ENCODE assay signal across 1 cellular context in the genomic region with DNA sequence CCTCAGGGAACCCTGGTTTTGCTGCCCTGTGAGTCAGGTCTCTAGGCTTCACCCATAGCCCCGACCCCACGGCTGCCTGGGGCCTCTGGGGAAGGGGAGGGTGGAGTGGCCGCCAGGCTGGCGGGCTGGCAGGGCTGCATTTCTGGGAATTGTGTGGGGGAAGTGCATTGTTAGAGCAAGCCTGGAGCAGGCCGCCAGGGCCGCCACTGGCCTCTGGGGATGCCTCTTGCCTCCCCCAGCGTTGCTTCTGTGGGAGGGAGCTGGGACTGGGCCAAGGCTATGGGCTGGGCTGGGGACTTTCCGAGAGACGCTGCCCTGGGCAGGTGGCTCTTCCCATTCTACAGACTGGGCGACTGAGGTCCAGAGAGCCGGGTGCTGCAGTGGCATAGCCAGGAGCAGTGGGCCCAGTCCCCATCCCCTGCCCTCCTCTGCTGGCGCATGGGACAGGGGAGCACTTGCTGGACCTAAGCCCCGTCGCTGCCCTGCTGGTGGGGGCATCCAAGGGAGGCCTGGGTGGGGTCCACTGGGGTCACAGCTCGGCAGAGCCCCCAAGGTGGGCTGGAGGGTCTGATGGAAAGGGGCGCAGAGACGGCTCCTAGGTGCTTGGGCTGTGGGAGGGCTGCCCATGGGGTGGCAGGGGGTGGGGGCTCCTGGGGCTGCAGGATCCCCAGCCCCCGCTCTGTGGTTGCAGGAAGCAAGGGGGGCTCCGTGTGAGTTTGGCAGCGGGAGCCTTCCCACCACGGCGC.
TF ChIP-seq lines count a peak whose summit lies in the region.

No MANE protein-coding gene starts in this region.

TF ChIP-seq in HepG2, 621 proteins besides CTCF, POLR2A, EP300 and RAD21 (continued from another document and continues in another):
- TF ChIP-seq, protein P1, sequence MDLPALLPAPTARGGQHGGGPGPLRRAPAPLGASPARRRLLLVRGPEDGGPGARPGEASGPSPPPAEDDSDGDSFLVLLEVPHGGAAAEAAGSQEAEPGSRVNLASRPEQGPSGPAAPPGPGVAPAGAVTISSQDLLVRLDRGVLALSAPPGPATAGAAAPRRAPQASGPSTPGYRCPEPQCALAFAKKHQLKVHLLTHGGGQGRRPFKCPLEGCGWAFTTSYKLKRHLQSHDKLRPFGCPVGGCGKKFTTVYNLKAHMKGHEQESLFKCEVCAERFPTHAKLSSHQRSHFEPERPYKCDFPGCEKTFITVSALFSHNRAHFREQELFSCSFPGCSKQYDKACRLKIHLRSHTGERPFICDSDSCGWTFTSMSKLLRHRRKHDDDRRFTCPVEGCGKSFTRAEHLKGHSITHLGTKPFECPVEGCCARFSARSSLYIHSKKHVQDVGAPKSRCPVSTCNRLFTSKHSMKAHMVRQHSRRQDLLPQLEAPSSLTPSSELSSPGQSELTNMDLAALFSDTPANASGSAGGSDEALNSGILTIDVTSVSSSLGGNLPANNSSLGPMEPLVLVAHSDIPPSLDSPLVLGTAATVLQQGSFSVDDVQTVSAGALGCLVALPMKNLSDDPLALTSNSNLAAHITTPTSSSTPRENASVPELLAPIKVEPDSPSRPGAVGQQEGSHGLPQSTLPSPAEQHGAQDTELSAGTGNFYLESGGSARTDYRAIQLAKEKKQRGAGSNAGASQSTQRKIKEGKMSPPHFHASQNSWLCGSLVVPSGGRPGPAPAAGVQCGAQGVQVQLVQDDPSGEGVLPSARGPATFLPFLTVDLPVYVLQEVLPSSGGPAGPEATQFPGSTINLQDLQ (CRISPR knock-in tag; IDR thresholded peaks at IDR 0.05): no peak; the same call in 1 of the 2 replicates
- TF ChIP-seq EHMT2 (IDR thresholded peaks at IDR 0.05; ENCODE audit: borderline replicate concordance, low read depth, low read length): no peak
- TF ChIP-seq SCMH1 (CRISPR knock-in tag; IDR thresholded peaks at IDR 0.05; ENCODE audit: borderline replicate concordance): no peak
- peak; percentile 71; the same call in 1 of the 2 replicates for TF ChIP-seq ZNF34 (CRISPR knock-in tag; IDR thresholded peaks at IDR 0.05; ENCODE audit: borderline replicate concordance)
- peak; percentile 72; the same call in 1 of the 2 replicates for TF ChIP-seq ZNF326 (CRISPR knock-in tag; IDR thresholded peaks at IDR 0.05; ENCODE audit: borderline replicate concordance)
- TF ChIP-seq, protein P2, sequence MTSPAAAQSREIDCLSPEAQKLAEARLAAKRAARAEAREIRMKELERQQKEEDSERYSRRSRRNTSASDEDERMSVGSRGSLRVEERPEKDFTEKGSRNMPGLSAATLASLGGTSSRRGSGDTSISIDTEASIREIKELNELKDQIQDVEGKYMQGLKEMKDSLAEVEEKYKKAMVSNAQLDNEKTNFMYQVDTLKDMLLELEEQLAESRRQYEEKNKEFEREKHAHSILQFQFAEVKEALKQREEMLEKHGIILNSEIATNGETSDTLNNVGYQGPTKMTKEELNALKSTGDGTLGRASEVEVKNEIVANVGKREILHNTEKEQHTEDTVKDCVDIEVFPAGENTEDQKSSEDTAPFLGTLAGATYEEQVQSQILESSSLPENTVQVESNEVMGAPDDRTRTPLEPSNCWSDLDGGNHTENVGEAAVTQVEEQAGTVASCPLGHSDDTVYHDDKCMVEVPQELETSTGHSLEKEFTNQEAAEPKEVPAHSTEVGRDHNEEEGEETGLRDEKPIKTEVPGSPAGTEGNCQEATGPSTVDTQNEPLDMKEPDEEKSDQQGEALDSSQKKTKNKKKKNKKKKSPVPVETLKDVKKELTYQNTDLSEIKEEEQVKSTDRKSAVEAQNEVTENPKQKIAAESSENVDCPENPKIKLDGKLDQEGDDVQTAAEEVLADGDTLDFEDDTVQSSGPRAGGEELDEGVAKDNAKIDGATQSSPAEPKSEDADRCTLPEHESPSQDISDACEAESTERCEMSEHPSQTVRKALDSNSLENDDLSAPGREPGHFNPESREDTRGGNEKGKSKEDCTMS (CRISPR knock-in tag; conservative IDR thresholded peaks at IDR 0.05): no peak; the same call in 1 of the 2 replicates
- TF ChIP-seq, protein P3, sequence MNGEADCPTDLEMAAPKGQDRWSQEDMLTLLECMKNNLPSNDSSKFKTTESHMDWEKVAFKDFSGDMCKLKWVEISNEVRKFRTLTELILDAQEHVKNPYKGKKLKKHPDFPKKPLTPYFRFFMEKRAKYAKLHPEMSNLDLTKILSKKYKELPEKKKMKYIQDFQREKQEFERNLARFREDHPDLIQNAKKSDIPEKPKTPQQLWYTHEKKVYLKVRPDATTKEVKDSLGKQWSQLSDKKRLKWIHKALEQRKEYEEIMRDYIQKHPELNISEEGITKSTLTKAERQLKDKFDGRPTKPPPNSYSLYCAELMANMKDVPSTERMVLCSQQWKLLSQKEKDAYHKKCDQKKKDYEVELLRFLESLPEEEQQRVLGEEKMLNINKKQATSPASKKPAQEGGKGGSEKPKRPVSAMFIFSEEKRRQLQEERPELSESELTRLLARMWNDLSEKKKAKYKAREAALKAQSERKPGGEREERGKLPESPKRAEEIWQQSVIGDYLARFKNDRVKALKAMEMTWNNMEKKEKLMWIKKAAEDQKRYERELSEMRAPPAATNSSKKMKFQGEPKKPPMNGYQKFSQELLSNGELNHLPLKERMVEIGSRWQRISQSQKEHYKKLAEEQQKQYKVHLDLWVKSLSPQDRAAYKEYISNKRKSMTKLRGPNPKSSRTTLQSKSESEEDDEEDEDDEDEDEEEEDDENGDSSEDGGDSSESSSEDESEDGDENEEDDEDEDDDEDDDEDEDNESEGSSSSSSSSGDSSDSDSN (CRISPR knock-in tag; IDR thresholded peaks at IDR 0.05): peak; percentile 43
- TF ChIP-seq MXD4 (CRISPR knock-in tag; IDR thresholded peaks at IDR 0.05): no peak
- TF ChIP-seq, protein P4, sequence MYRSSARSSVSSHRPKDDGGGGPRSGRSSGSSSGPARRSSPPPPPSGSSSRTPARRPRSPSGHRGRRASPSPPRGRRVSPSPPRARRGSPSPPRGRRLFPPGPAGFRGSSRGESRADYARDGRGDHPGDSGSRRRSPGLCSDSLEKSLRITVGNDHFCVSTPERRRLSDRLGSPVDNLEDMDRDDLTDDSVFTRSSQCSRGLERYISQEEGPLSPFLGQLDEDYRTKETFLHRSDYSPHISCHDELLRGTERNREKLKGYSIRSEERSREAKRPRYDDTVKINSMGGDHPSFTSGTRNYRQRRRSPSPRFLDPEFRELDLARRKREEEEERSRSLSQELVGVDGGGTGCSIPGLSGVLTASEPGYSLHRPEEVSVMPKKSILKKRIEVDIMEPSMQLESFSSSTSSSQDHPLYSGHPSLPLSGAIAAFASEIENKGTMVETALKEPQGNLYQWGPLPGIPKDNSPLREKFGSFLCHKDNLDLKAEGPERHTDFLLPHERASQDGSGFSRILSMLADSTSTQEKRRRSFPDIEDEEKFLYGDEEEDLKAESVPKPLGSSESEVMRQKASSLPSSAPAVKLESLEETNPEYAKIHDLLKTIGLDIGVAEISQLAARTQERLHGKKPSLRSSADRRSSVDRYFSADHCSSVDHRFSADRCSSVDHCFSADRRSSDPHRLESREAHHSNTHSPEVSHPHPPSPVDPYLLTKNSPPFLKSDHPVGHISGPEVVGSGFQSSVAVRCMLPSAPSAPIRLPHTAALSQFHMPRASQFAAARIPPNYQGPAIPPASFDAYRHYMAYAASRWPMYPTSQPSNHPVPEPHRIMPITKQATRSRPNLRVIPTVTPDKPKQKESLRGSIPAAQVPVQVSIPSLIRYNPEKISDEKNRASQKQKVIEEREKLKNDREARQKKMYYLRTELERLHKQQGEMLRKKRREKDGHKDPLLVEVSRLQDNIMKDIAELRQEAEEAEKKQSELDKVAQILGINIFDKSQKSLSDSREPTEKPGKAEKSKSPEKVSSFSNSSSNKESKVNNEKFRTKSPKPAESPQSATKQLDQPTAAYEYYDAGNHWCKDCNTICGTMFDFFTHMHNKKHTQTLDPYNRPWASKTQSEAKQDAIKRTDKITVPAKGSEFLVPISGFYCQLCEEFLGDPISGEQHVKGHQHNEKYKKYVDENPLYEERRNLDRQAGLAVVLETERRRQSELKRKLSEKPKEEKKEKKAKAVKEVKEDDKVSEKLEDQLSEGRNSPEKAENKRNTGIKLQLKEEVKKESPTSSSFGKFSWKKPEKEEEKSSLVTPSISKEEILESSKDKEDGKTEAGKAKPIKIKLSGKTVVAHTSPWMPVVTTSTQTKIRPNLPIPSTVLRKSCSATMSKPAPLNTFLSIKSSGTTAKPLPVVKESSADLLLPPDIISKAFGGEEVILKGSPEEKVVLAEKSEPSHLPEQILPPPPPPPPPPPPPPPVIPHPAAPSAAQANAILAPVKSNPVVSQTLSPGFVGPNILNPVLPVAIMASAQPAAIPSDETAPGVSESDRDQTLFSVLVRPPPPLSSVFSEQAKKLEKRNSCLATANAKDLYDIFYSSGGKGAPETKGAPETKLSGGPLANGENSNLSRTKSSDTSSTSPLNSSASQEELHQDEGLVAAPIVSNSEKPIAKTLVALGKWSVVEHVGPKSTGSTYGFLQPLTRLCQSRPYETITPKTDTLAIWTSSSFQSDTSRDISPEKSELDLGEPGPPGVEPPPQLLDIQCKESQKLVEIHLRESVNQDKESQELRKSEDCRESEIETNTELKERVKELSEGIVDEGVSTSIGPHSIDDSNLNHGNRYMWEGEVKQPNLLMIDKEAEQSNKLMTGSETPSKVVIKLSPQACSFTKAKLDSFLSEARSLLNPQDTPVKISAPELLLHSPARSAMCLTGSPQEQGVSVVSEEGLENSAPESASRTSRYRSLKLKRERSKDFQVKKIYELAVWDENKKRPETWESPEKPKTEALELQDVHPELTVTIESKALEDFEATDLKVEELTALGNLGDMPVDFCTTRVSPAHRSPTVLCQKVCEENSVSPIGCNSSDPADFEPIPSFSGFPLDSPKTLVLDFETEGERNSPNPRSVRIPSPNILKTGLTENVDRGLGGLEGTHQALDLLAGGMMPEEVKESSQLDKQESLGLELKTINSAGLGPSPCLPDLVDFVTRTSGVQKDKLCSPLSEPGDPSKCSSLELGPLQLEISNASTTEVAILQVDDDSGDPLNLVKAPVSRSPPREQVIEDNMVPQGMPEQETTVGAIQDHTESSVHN (CRISPR knock-in tag; IDR thresholded peaks at IDR 0.05): no peak
- TF ChIP-seq NCOA1 (CRISPR knock-in tag; IDR thresholded peaks at IDR 0.05): no peak; the same call in 1 of the 2 replicates
- TF ChIP-seq, protein P5, sequence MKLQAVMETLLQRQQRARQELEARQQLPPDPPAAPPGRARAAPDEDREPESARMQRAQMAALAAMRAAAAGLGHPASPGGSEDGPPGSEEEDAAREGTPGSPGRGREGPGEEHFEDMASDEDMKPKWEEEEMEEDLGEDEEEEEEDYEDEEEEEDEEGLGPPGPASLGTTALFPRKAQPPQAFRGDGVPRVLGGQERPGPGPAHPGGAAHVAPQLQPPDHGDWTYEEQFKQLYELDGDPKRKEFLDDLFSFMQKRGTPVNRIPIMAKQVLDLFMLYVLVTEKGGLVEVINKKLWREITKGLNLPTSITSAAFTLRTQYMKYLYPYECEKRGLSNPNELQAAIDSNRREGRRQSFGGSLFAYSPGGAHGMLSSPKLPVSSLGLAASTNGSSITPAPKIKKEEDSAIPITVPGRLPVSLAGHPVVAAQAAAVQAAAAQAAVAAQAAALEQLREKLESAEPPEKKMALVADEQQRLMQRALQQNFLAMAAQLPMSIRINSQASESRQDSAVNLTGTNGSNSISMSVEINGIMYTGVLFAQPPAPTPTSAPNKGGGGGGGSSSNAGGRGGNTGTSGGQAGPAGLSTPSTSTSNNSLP (IDR thresholded peaks at IDR 0.05; ENCODE audit: low read depth, low read length): no peak
- TF ChIP-seq HNRNPUL1 (IDR thresholded peaks at IDR 0.05; ENCODE audit: low read depth, low read length): no peak
- no peak for TF ChIP-seq RFXANK (CRISPR knock-in tag; IDR thresholded peaks at IDR 0.05)
- TF ChIP-seq, protein P6, sequence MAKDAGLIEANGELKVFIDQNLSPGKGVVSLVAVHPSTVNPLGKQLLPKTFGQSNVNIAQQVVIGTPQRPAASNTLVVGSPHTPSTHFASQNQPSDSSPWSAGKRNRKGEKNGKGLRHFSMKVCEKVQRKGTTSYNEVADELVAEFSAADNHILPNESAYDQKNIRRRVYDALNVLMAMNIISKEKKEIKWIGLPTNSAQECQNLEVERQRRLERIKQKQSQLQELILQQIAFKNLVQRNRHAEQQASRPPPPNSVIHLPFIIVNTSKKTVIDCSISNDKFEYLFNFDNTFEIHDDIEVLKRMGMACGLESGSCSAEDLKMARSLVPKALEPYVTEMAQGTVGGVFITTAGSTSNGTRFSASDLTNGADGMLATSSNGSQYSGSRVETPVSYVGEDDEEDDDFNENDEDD (CRISPR knock-in tag; IDR thresholded peaks at IDR 0.05; ENCODE audit: borderline replicate concordance): peak; percentile 72; the same call in 1 of the 2 replicates
- TF ChIP-seq SYNCRIP (IDR thresholded peaks at IDR 0.05; ENCODE audit: insufficient read depth, low read depth, low read length): no peak
- no peak for TF ChIP-seq JUN (CRISPR knock-in tag; IDR thresholded peaks at IDR 0.05)
- TF ChIP-seq SIN3B (IDR thresholded peaks at IDR 0.05; ENCODE audit: low read length): no peak
- TF ChIP-seq MZF1 (CRISPR knock-in tag; IDR thresholded peaks at IDR 0.05; ENCODE audit: borderline replicate concordance): 0 out of 2 replicates have a peak, but pooled peaks have one; percentile 23
- TF ChIP-seq NFE2 (CRISPR knock-in tag; IDR thresholded peaks at IDR 0.05): 0 out of 2 replicates have a peak, but pooled peaks have one; percentile 24
- TF ChIP-seq, protein P7, sequence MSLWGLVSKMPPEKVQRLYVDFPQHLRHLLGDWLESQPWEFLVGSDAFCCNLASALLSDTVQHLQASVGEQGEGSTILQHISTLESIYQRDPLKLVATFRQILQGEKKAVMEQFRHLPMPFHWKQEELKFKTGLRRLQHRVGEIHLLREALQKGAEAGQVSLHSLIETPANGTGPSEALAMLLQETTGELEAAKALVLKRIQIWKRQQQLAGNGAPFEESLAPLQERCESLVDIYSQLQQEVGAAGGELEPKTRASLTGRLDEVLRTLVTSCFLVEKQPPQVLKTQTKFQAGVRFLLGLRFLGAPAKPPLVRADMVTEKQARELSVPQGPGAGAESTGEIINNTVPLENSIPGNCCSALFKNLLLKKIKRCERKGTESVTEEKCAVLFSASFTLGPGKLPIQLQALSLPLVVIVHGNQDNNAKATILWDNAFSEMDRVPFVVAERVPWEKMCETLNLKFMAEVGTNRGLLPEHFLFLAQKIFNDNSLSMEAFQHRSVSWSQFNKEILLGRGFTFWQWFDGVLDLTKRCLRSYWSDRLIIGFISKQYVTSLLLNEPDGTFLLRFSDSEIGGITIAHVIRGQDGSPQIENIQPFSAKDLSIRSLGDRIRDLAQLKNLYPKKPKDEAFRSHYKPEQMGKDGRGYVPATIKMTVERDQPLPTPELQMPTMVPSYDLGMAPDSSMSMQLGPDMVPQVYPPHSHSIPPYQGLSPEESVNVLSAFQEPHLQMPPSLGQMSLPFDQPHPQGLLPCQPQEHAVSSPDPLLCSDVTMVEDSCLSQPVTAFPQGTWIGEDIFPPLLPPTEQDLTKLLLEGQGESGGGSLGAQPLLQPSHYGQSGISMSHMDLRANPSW (CRISPR knock-in tag; IDR thresholded peaks at IDR 0.05; ENCODE audit: borderline replicate concordance): no peak; the same call in 1 of the 2 replicates
- no peak for TF ChIP-seq MAFF (IDR thresholded peaks at IDR 0.05; ENCODE audit: low read depth, low read length)
- peak; percentile 57; the same call in 1 of the 2 replicates for TF ChIP-seq KDM6A (CRISPR knock-in tag; IDR thresholded peaks at IDR 0.05; ENCODE audit: low read depth)
- TF ChIP-seq SP1 (IDR thresholded peaks at IDR 0.05): no peak
- peak; percentile 57 for TF ChIP-seq SP1 (CRISPR knock-in tag; IDR thresholded peaks at IDR 0.05)
- no peak for TF ChIP-seq MBNL3 (CRISPR knock-in tag; conservative IDR thresholded peaks at IDR 0.05)
- TF ChIP-seq NKX3-1 (CRISPR knock-in tag; IDR thresholded peaks at IDR 0.05): no peak
